33 cellular contexts compared by ENCODE assay signal in genomic region chr2:149487189-149487588, GRCh38.
DNase-seq lines count a peak whose midpoint lies in the region; ATAC-seq, FAIRE-seq and TF ChIP-seq lines count a peak whose summit lies in the region.
"Had no signal": no experiment of that assay in that cellular context is flagged by ENCODE, and none has a peak within 500 bp of the region (broad histone marks: within the 10 kb centered on the region; RNA-seq: fewer than 3 reads in every experiment).

No MANE protein-coding gene starts in this region.

- H3K9me3 ChIP-seq in RWPE2 (ENCODE audit: severe bottlenecking) (no peaks in the 10 kb centered on the region), kidney (ENCODE audit: control insufficient read depth in 1 of 2, low read length in 2 of 2) (no peaks in the 10 kb centered on the region)
- H3K9me3 ChIP-seq: neutrophil, Peyer's patch had no signal

- ATAC-seq in RWPE2 (ENCODE audit: low read depth) (no peak), foreskin keratinocyte (no peak)
- ATAC-seq: activated naive CD4-positive, alpha-beta T cell treated with anti-CD3 and anti-CD28 coated beads, Interleukin-2, amount 50 U/mL, for 72 hours; left ventricle myocardium superior; stimulated activated naive B cell treated with anti-CD40 and anti-IgM and Interleukin-4, amounts not matched to agents 10 μg/mL and 1 μg/mL and 100 μg/mL, for 72 hours had no signal

- H3K27me3 ChIP-seq in RWPE2 (ENCODE audit: insufficient read depth, poor library complexity, severe bottlenecking) (no peaks in the 10 kb centered on the region), foreskin keratinocyte (peaks cover 23% of the 10 kb centered on the region)
- H3K27me3 ChIP-seq: brain microvascular endothelial cell, Peyer's patch had no signal

- no peak overlapping the region for H3K9ac ChIP-seq in kidney (ENCODE audit: low read length in 2 of 2)

- intact Hi-C loops in kidney (cut with DNase I) = no loop called here

- no peak for DNase-seq in AG04449 (ENCODE audit: low read depth, low spot score)
- DNase-seq in HCEC 1CT = peak; percentile 20
- no peak for DNase-seq in RWPE2 (ENCODE audit: low spot score)
- no peak for DNase-seq in foreskin keratinocyte
- DNase-seq in NCI-H2081 (lab: John Stamatoyannopoulos, UW) = no peak
- DNase-seq in kidney = no peak
- no peak for DNase-seq in NCI-H146 (lab: John Stamatoyannopoulos, UW)
- DNase-seq in activated effector memory CD4-positive, alpha-beta T cell treated with anti-CD3 and anti-CD28 coated beads, Interleukin-2, amount 50 U/mL, for 16 hours = no peak
- DNase-seq: ACHN; activated CD4-positive, alpha-beta T cell treated with anti-CD3 and anti-CD28 coated beads for 48 hours; amygdala; brain microvascular endothelial cell; C1 segment of cervical spinal cord; Calu3; DMS79; GDM1; head of caudate nucleus; islet precursor cell; KBM-7; left ventricle myocardium superior; NCI-H1417 treated with DMSO at 0.1 percent for 48 hours; NCI-H446; NCI-H748 treated with DMSO at 0.1 percent for 48 hours; Peyer's patch; SHP77 treated with DMSO at 0.1 percent for 48 hours; stimulated activated naive B cell treated with anti-CD40 and anti-IgM and Interleukin-4, amounts not matched to agents 10 μg/mL and 1 μg/mL and 100 μg/mL, for 72 hours; substantia nigra; SW 1271; trophoblast cell had no signal

- TF ChIP-seq CTCF in AG04449 (IDR thresholded peaks at IDR 0.05; ENCODE audit: insufficient read depth, low read length, missing control alignments) = peak; percentile 3
- peak; percentile 55 for TF ChIP-seq CTCF in RWPE2 (IDR thresholded peaks at IDR 0.05; ENCODE audit: poor library complexity, severe bottlenecking)
- TF ChIP-seq CTCF in foreskin keratinocyte (conservative IDR thresholded peaks at IDR 0.05) = peak; percentile 53
- no peak for TF ChIP-seq CTCF in kidney (IDR thresholded peaks at IDR 0.05; ENCODE audit: borderline replicate concordance, extremely low read depth, insufficient read depth)

- no peak for FAIRE-seq in kidney (lab: Jason Lieb, UNC)
- FAIRE-seq: HTR-8/SVneo had no signal

- no peak overlapping the region for H3K27ac ChIP-seq in RWPE2 (ENCODE audit: poor library complexity, severe bottlenecking)
- H3K27ac ChIP-seq in foreskin keratinocyte = no peak overlapping the region
- no peak overlapping the region for H3K27ac ChIP-seq in kidney (ENCODE audit: low read depth in 2 of 2, low read length in 2 of 2)
- H3K27ac ChIP-seq: brain microvascular endothelial cell, neutrophil, Peyer's patch had no signal

- H3K36me3 ChIP-seq in RWPE2 (ENCODE audit: low read depth) (no peaks in the 10 kb centered on the region), kidney (ENCODE audit: control insufficient read depth in 1 of 2, insufficient read depth in 2 of 2, low read length in 2 of 2) (no peaks in the 10 kb centered on the region)
- H3K36me3 ChIP-seq: brain microvascular endothelial cell, neutrophil, Peyer's patch had no signal

- CTCF ChIA-PET in AG04449 (lab: Yijun Ruan, JAX) = interaction anchor here (1.4 kb wide), 1 partner anchor 470 kb away, joined by 8 read pairs; no protein-coding TSS in a partner anchor

- POLR2A ChIA-PET in AG04449 (lab: Yijun Ruan, JAX) = no interaction called here

- H3K4me3 ChIP-seq in AG04449 (ENCODE audit: low read depth, low read length) = no peak overlapping the region
- H3K4me3 ChIP-seq in RWPE2 (ENCODE audit: severe bottlenecking) = no peak overlapping the region
- no peak overlapping the region for H3K4me3 ChIP-seq in kidney (ENCODE audit: low read length in 2 of 2)
- H3K4me3 ChIP-seq: GM23338, Peyer's patch had no signal

- no peaks in the 10 kb centered on the region for H3K4me1 ChIP-seq in RWPE2 (ENCODE audit: insufficient read depth, poor library complexity, severe bottlenecking)
- no peaks in the 10 kb centered on the region for H3K4me1 ChIP-seq in foreskin keratinocyte
- H3K4me1 ChIP-seq in kidney (ENCODE audit: control insufficient read depth in 1 of 2, insufficient read depth in 1 of 2, low read depth in 1 of 2, low read length in 2 of 2) = no peaks in the 10 kb centered on the region
- H3K4me1 ChIP-seq: Peyer's patch had no signal
